In genomic region chr15:93030430-93031102, GRCh38 we compare ENCODE assay signal across 7 cellular contexts. TPM values are rescaled to one million over a fixed set of nuclear protein-coding genes. Genes with fewer than 3 reads are reported as not detected.
DNase-seq lines count a peak whose midpoint lies in the region; ATAC-seq and TF ChIP-seq lines count a peak whose summit lies in the region.

No MANE protein-coding gene starts in this region.

- peaks cover 0 to 52% of the 10 kb centered on the region in 2 donors for H3K4me1 ChIP-seq in right atrium auricular region

- H3K4me3 ChIP-seq in right atrium auricular region: no peak overlapping the region
- no peak overlapping the region for H3K4me3 ChIP-seq in retinal pigment epithelial cell (ENCODE audit: low read length)

- H3K9me3 ChIP-seq in right atrium auricular region: no peaks in the 10 kb centered on the region

- DNase-seq in KG1 (lab: John Stamatoyannopoulos, UW): peak; percentile 56
- peak; percentile 41 for DNase-seq in SW480 (ENCODE audit: low spot score)
- peak; percentile 41 for DNase-seq in amniotic epithelial cell (ENCODE audit: low read depth)
- DNase-seq in right atrium auricular region (ENCODE audit: low spot score): peak; percentile 88
- DNase-seq in retinal pigment epithelial cell (ENCODE audit: low read depth): no peak

- TF ChIP-seq CTCF in GM12872 (IDR thresholded peaks at IDR 0.05; ENCODE audit: insufficient read depth, low read depth, low read length): peak; percentile 90
- TF ChIP-seq CTCF in right atrium auricular region (IDR thresholded peaks at IDR 0.05): peak; percentile 75 to 94
- TF ChIP-seq CTCF in retinal pigment epithelial cell (conservative IDR thresholded peaks at IDR 0.05; ENCODE audit: low read depth, low read length): peak; percentile 84

- H3K27ac ChIP-seq in right atrium auricular region: peak overlapping the region; percentile 79 to 91

- ATAC-seq in GM21825 (IDR thresholded peaks at IDR 0.05; ENCODE audit: unreplicated experiment): peak; percentile 66

- no peaks in the 10 kb centered on the region for H3K27me3 ChIP-seq in right atrium auricular region

- peaks cover 14% of the 10 kb centered on the region for H3K36me3 ChIP-seq in right atrium auricular region

RNA-seq across cellular contexts. Expression of gene RGMA, which starts 58.4 kb away (rescaled TPM):
- 1 to 10 TPM; 7.2 to 9.9 TPM for total RNA-seq in right atrium auricular region
